In genomic region chr13:27347373-27347772, GRCh38 we compare ENCODE assay signal across 22 cellular contexts.
DNase-seq lines count a peak whose midpoint lies in the region; ATAC-seq and TF ChIP-seq lines count a peak whose summit lies in the region.
"Had no signal": no experiment of that assay in that cellular context is flagged by ENCODE, and none has a peak within 500 bp of the region (broad histone marks: within the 10 kb centered on the region; RNA-seq: fewer than 3 reads in every experiment).

No MANE protein-coding gene starts in this region.

- H2BK20ac ChIP-seq in H9 (ENCODE audit: low read depth, low read length, poor library complexity, severe bottlenecking): no peak overlapping the region

- no peak for DNase-seq in H9
- DNase-seq in MV-4-11 (lab: John Stamatoyannopoulos, UW): peak; percentile 30
- DNase-seq in D341Med (ENCODE audit: low spot score): no peak
- no peak for DNase-seq in HPDE6-E6E7 (ENCODE audit: extremely low spot score)
- DNase-seq in MCF 10A (ENCODE audit: unreplicated experiment): no peak
- DNase-seq: Caco-2; CD4-positive, alpha-beta T cell; DND-41; GOT3; MM.1S; NCI-H1105 treated with DMSO at 0.1 percent for 48 hours; NCI-H2029 treated with DMSO at 0.1 percent for 48 hours; NCI-H446; NCI-H526 treated with DMSO at 0.1 percent for 48 hours; SHP77 treated with DMSO at 0.1 percent for 48 hours; T-helper 2 cell had no signal

- intact Hi-C loops in dendritic cell treated with granulocyte-macrophage colony-stimulating factor and Interleukin-4, amounts not matched to agents 40 ng/mL and 50 ng/mL, for 4 days (cut with micrococcal nuclease): no loop called here
- intact Hi-C loops in MCF 10A (cut with micrococcal nuclease): no loop called here

- H3K4me1 Mint-ChIP-seq in H9: peaks cover 8 to 10% of the 10 kb centered on the region in 2 experiments
- H3K4me1 Mint-ChIP-seq in dendritic cell treated with granulocyte-macrophage colony-stimulating factor and Interleukin-4, amounts not matched to agents 40 ng/mL and 50 ng/mL, for 4 days (ENCODE audit: low read depth): peaks cover 29% of the 10 kb centered on the region
- H3K4me1 Mint-ChIP-seq in stimulated activated memory B cell treated with anti-CD40 and anti-IgM and Interleukin-4, amounts not matched to agents 10 μg/mL and 1 μg/mL and 100 μg/mL, for 72 hours: peaks cover 19% of the 10 kb centered on the region
- H3K4me1 Mint-ChIP-seq in MCF 10A (ENCODE audit: insufficient read depth, unreplicated experiment): peaks cover 3% of the 10 kb centered on the region

- H3K9ac ChIP-seq in H9 (ENCODE audit: extremely low read depth, insufficient read length, low read length): no peak overlapping the region

- peaks cover 15% of the 10 kb centered on the region for H3K27me3 Mint-ChIP-seq in H9 (ENCODE audit: low read depth)
- H3K27me3 Mint-ChIP-seq in dendritic cell treated with granulocyte-macrophage colony-stimulating factor and Interleukin-4, amounts not matched to agents 40 ng/mL and 50 ng/mL, for 4 days: peaks cover 6% of the 10 kb centered on the region
- H3K27me3 Mint-ChIP-seq in stimulated activated memory B cell treated with anti-CD40 and anti-IgM and Interleukin-4, amounts not matched to agents 10 μg/mL and 1 μg/mL and 100 μg/mL, for 72 hours: no peaks in the 10 kb centered on the region
- peaks cover 39% of the 10 kb centered on the region for H3K27me3 Mint-ChIP-seq in MCF 10A (ENCODE audit: insufficient read depth, unreplicated experiment)

- no peak overlapping the region for H2AFZ ChIP-seq in H9 (ENCODE audit: low read length)

- CTCF ChIA-PET in MCF 10A (lab: Yijun Ruan, JAX): interaction anchor here (0.5 to 7.6 kb wide), 6 partner anchors 9 to 362 kb away, joined by 3 to 57 read pairs (median 4); partner anchors contain the start of gene RASL11A

- H4K20me1 ChIP-seq in H9 (ENCODE audit: control insufficient read depth, insufficient read depth, insufficient read length): no peaks in the 10 kb centered on the region

- no peak overlapping the region for H2AK5ac ChIP-seq in H9 (ENCODE audit: insufficient read length, low read length)

- no peak overlapping the region for H4K5ac ChIP-seq in H9 (ENCODE audit: insufficient read length, low read depth, low read length)

- no peak overlapping the region for H2BK120ac ChIP-seq in H9 (ENCODE audit: low read depth, low read length, poor library complexity, severe bottlenecking)

- no peaks in the 10 kb centered on the region for H3K27me3 ChIP-seq in H9 (ENCODE audit: insufficient read depth, low read length)

- no peaks in the 10 kb centered on the region for H3K79me2 ChIP-seq in H9 (ENCODE audit: insufficient read depth, low read length)

- H3K56ac ChIP-seq in H9 (ENCODE audit: insufficient read length, low read depth, low read length): no peak overlapping the region

- no peak overlapping the region for H4K8ac ChIP-seq in H9 (replicated peaks; ENCODE audit: insufficient read length, low read depth, low read length)

- H3K36me3 Mint-ChIP-seq in H9 (ENCODE audit: insufficient read depth in 1 of 3, low read depth in 3 of 3): no peaks in the 10 kb centered on the region; a peak in 1 of 7 replicates
- H3K36me3 Mint-ChIP-seq in dendritic cell treated with granulocyte-macrophage colony-stimulating factor and Interleukin-4, amounts not matched to agents 40 ng/mL and 50 ng/mL, for 4 days (ENCODE audit: low read depth): no peaks in the 10 kb centered on the region
- H3K36me3 Mint-ChIP-seq in stimulated activated memory B cell treated with anti-CD40 and anti-IgM and Interleukin-4, amounts not matched to agents 10 μg/mL and 1 μg/mL and 100 μg/mL, for 72 hours: no peaks in the 10 kb centered on the region
- H3K36me3 Mint-ChIP-seq in MCF 10A (ENCODE audit: insufficient read depth, unreplicated experiment): no peaks in the 10 kb centered on the region

- H3K4me3 Mint-ChIP-seq in H9 (no peak overlapping the region), MCF 10A (ENCODE audit: unreplicated experiment) (no peak overlapping the region)
- H3K4me3 Mint-ChIP-seq in dendritic cell treated with granulocyte-macrophage colony-stimulating factor and Interleukin-4, amounts not matched to agents 40 ng/mL and 50 ng/mL, for 4 days: no peak overlapping the region
- peak overlapping the region; percentile 68 for H3K4me3 Mint-ChIP-seq in stimulated activated memory B cell treated with anti-CD40 and anti-IgM and Interleukin-4, amounts not matched to agents 10 μg/mL and 1 μg/mL and 100 μg/mL, for 72 hours
- H3K4me3 Mint-ChIP-seq: CD4-positive, alpha-beta T cell had no signal

- POLR2A ChIA-PET in MCF 10A (lab: Yijun Ruan, JAX): interaction anchor here (0.6 to 1.1 kb wide), 2 partner anchors 11 to 18 kb away, joined by 3 read pairs; no protein-coding TSS in a partner anchor

- no peaks in the 10 kb centered on the region for H3K4me1 ChIP-seq in H9 (ENCODE audit: insufficient read depth, low read length)

- H3K23me2 ChIP-seq in H9 (ENCODE audit: insufficient read length, low read depth, low read length, poor library complexity, severe bottlenecking): no peaks in the 10 kb centered on the region

- no CpG with 5 or more reads among the region's 8 CpGs for WGBS in H9 (ENCODE audit: extremely low coverage, insufficient read length, low lambda C conversion rate)

- H3K79me1 ChIP-seq in H9 (ENCODE audit: insufficient read depth, low read depth, low read length, poor library complexity, severe bottlenecking): no peaks in the 10 kb centered on the region

- TF ChIP-seq CTCF in H9 (conservative IDR thresholded peaks at IDR 0.05) (no peak), MCF 10A (IDR thresholded peaks at IDR 0.05; ENCODE audit: unreplicated experiment) (no peak)

- no peak overlapping the region for H3K4me2 ChIP-seq in H9 (ENCODE audit: insufficient read depth, insufficient read length, low read length)

- no peak overlapping the region for H3T11ph ChIP-seq in H9 (ENCODE audit: low read length)

- H3K14ac ChIP-seq in H9 (ENCODE audit: insufficient read depth, low read length): 0 out of 2 replicates have a peak overlapping the region, but pooled peaks have one; percentile 19

- peak; percentile 21 for ATAC-seq in stimulated activated memory B cell treated with anti-CD40 and anti-IgM and Interleukin-4, amounts not matched to agents 10 μg/mL and 1 μg/mL and 100 μg/mL, for 72 hours
- ATAC-seq: HCT116, K562 had no signal

- peaks cover 0 to 6% of the 10 kb centered on the region in 2 experiments; a peak in 2 of 5 replicates for H3K9me3 Mint-ChIP-seq in H9
- H3K9me3 Mint-ChIP-seq in dendritic cell treated with granulocyte-macrophage colony-stimulating factor and Interleukin-4, amounts not matched to agents 40 ng/mL and 50 ng/mL, for 4 days: peaks cover 7% of the 10 kb centered on the region
- peaks cover 3% of the 10 kb centered on the region for H3K9me3 Mint-ChIP-seq in stimulated activated memory B cell treated with anti-CD40 and anti-IgM and Interleukin-4, amounts not matched to agents 10 μg/mL and 1 μg/mL and 100 μg/mL, for 72 hours
- peaks cover 7% of the 10 kb centered on the region for H3K9me3 Mint-ChIP-seq in MCF 10A (ENCODE audit: unreplicated experiment)
- H3K9me3 Mint-ChIP-seq: CD4-positive, alpha-beta T cell had no signal

- H3K9me3 ChIP-seq in H9 (ENCODE audit: control insufficient read depth, low read depth, low read length): no peaks in the 10 kb centered on the region
- H3K9me3 ChIP-seq: Caco-2 had no signal

- H3K23ac ChIP-seq in H9 (ENCODE audit: insufficient read length, low read depth, low read length): no peak overlapping the region

- H3K4ac ChIP-seq in H9 (ENCODE audit: low read depth, low read length): no peak overlapping the region

- no peak overlapping the region for H2BK12ac ChIP-seq in H9 (ENCODE audit: insufficient read length, low read depth, low read length)

- BruUV-seq in MCF 10A (replicated peaks; lab: Mats Ljungman, UMichigan): no TSS peak

- no peak overlapping the region for H3K27ac ChIP-seq in H9 (ENCODE audit: insufficient read length, low read depth, low read length)
- H3K27ac ChIP-seq: RWPE1, SK-N-MC had no signal

- no peak overlapping the region for H4K91ac ChIP-seq in H9 (ENCODE audit: insufficient read length, low read depth, low read length)

- no peak overlapping the region for H3K18ac ChIP-seq in H9 (ENCODE audit: insufficient read length, low read depth, low read length)

- no peak overlapping the region for H2BK5ac ChIP-seq in H9 (ENCODE audit: insufficient read length, low read length)

- H3K27ac Mint-ChIP-seq in H9: no peak overlapping the region
- peak overlapping the region; percentile 11 for H3K27ac Mint-ChIP-seq in dendritic cell treated with granulocyte-macrophage colony-stimulating factor and Interleukin-4, amounts not matched to agents 40 ng/mL and 50 ng/mL, for 4 days
- H3K27ac Mint-ChIP-seq in stimulated activated memory B cell treated with anti-CD40 and anti-IgM and Interleukin-4, amounts not matched to agents 10 μg/mL and 1 μg/mL and 100 μg/mL, for 72 hours: peak overlapping the region; percentile 53
- H3K27ac Mint-ChIP-seq in MCF 10A (ENCODE audit: low read depth, unreplicated experiment): no peak overlapping the region
- H3K27ac Mint-ChIP-seq: CD4-positive, alpha-beta T cell had no signal

- H2BK15ac ChIP-seq in H9 (ENCODE audit: low read depth, low read length): no peak overlapping the region

Comparison
In these comparisons a context has a peak if more than half of its experiments do, and no peak if none do; other contexts are left out.
1. H3K27ac Mint-ChIP-seq: peak in dendritic cell treated with granulocyte-macrophage colony-stimulating factor and Interleukin-4, amounts not matched to agents 40 ng/mL and 50 ng/mL, for 4 days (single experiment) and stimulated activated memory B cell treated with anti-CD40 and anti-IgM and Interleukin-4, amounts not matched to agents 10 μg/mL and 1 μg/mL and 100 μg/mL, for 72 hours (single experiment); none in H9 (0 of 3) and MCF 10A (single experiment).